Comparison of ENCODE assay signal across 1 cellular context in genomic region chr3:175193815-175194518, GRCh38.
TF ChIP-seq lines count a peak whose summit lies in the region.

No MANE protein-coding gene starts in this region.

TF ChIP-seq in SK-N-SH, 30 proteins besides CTCF, POLR2A, EP300 and RAD21 (continued from another document):
- TF ChIP-seq PBX3 (IDR thresholded peaks at IDR 0.05): peak; percentile 62
